In the genomic region with DNA sequence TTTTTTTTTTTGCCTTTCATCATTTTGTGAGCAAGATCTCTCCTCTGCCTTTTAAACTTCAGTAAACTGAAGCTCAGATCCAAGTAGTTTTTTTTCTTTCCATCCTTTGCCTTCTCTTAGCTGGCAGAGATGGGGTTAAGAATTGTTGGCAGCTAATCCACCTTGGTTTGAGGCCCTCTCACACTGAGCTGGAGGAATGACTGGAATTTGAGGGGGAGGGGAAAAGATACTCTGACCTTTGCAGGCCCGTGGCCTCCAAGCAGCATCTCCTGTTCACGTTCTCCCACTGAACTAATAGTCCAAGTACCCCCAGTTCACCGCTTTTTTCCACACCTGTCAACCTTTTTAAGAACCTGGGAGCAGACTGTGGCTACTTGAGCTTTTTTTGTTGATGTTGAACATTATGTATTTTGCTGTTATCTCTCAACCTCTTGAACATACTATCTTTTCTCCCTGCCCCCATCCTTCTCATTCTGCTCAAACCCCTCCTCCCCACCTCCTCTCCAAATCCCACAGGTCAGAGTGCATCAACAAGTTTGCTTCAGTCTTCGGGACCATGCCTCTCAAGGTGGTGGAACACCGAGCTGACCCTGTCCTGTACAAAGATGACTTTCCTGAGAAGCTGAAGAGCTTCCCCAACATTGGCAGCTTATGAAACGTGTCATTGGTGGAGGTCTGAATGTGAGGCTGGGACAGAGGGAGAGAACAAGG, we compare ENCODE assay signal across 13 cellular contexts.
A peak's percentile ranks its signal among the peaks of the same experiment; 100 is the strongest.
DNase-seq lines count a peak whose midpoint lies in the region; TF ChIP-seq lines count a peak whose summit lies in the region.
"Had no signal": no experiment of that assay in that cellular context is flagged by ENCODE, and none has a peak within 500 bp of the region (broad histone marks: within the 10 kb centered on the region; RNA-seq: fewer than 3 reads in every experiment).

No MANE protein-coding gene starts in this region.

- no peak for TF ChIP-seq EP300 in tibial nerve (IDR thresholded peaks at IDR 0.05)

- no peaks in the 10 kb centered on the region for H3K36me3 ChIP-seq in kidney epithelial cell (ENCODE audit: control insufficient read depth, insufficient read depth, low read length)
- H3K36me3 ChIP-seq in tibial artery: peaks cover 10 to 20% (median 10%) of the 10 kb centered on the region in 3 donors
- peaks cover 0 to 16% (median 0%) of the 10 kb centered on the region in 3 donors for H3K36me3 ChIP-seq in tibial nerve

- DNase-seq in A172 (ENCODE audit: low spot score) (peak; percentile 66), HS-27A (ENCODE audit: low read depth) (peak; percentile 62), astrocyte of the spinal cord (ENCODE audit: low read depth, low spot score) (peak; percentile 50), kidney epithelial cell (ENCODE audit: low read depth) (peak; percentile 29), GM10266 (ENCODE audit: extremely low spot score) (no peak), tibial artery (no peak), SHP77 (lab: John Stamatoyannopoulos, UW) (no peak), tibial nerve (ENCODE audit: low spot score in 2 of 2) (no peak)
- DNase-seq: activated naive CD4-positive, alpha-beta T cell; foreskin keratinocyte; NCI-H1105 treated with DMSO at 0.1 percent for 48 hours; OCI-M1; upper lobe of left lung had no signal

- WGBS in tibial nerve, 2 donors: 43 to 46% methylated on average over 6 of the region's 6 CpGs

- no peak for TF ChIP-seq POLR2A in tibial nerve (IDR thresholded peaks at IDR 0.05)

- no peaks in the 10 kb centered on the region for H3K27me3 ChIP-seq in kidney epithelial cell (ENCODE audit: control insufficient read depth, insufficient read depth, low read length)
- H3K27me3 ChIP-seq in tibial artery: no peaks in the 10 kb centered on the region
- H3K27me3 ChIP-seq in tibial nerve: no peaks in the 10 kb centered on the region
- H3K27me3 ChIP-seq: foreskin keratinocyte, upper lobe of left lung had no signal

- intact Hi-C loops in tibial artery (cut with DNase I; ENCODE audit: low total_unique reads): no loop called here

- H3K9me3 ChIP-seq in tibial artery: no peaks in the 10 kb centered on the region
- no peaks in the 10 kb centered on the region for H3K9me3 ChIP-seq in tibial nerve
- H3K9me3 ChIP-seq: upper lobe of left lung had no signal

- H3K4me1 ChIP-seq in tibial artery: peaks cover 0 to 23% (median 5%) of the 10 kb centered on the region in 4 donors
- peaks cover 0 to 68% (median 8%) of the 10 kb centered on the region in 4 donors for H3K4me1 ChIP-seq in tibial nerve

- H3K4me3 ChIP-seq in astrocyte of the spinal cord (ENCODE audit: low read depth, low read length) (no peak overlapping the region), kidney epithelial cell (ENCODE audit: low read depth, low read length) (no peak overlapping the region), tibial artery (no peak overlapping the region), tibial nerve (no peak overlapping the region)
- H3K4me3 ChIP-seq: upper lobe of left lung had no signal

- TF ChIP-seq CTCF in astrocyte of the spinal cord (IDR thresholded peaks at IDR 0.05; ENCODE audit: low read depth, low read length): no peak
- TF ChIP-seq CTCF in kidney epithelial cell (IDR thresholded peaks at IDR 0.05; ENCODE audit: insufficient read depth, low read length, poor library complexity, severe bottlenecking): no peak
- no peak for TF ChIP-seq CTCF in GM10266 (IDR thresholded peaks at IDR 0.05; ENCODE audit: control insufficient read depth, insufficient read depth, low read depth, missing control alignments)
- TF ChIP-seq CTCF in tibial artery (IDR thresholded peaks at IDR 0.05): no peak
- no peak for TF ChIP-seq CTCF in tibial nerve (IDR thresholded peaks at IDR 0.05)

- in situ Hi-C loops in astrocyte of the spinal cord (cut with HindIII; ENCODE audit: low sequenced_read_pairs): no loop called here

- H3K27ac ChIP-seq in tibial artery: no peak overlapping the region
- peak overlapping the region in 2 of 4 donors; percentile 19 to 33 for H3K27ac ChIP-seq in tibial nerve
- H3K27ac ChIP-seq: foreskin keratinocyte, upper lobe of left lung had no signal

Comparison
In these comparisons a context has a peak if more than half of its experiments do, and no peak if none do; other contexts are left out.
1. DNase-seq: peak in A172 (single experiment), HS-27A (single experiment), astrocyte of the spinal cord (single experiment) and kidney epithelial cell (single experiment); none in GM10266 (single experiment), tibial artery (0 of 2), SHP77 (0 of 2) and tibial nerve (0 of 2).